In the genomic region with DNA sequence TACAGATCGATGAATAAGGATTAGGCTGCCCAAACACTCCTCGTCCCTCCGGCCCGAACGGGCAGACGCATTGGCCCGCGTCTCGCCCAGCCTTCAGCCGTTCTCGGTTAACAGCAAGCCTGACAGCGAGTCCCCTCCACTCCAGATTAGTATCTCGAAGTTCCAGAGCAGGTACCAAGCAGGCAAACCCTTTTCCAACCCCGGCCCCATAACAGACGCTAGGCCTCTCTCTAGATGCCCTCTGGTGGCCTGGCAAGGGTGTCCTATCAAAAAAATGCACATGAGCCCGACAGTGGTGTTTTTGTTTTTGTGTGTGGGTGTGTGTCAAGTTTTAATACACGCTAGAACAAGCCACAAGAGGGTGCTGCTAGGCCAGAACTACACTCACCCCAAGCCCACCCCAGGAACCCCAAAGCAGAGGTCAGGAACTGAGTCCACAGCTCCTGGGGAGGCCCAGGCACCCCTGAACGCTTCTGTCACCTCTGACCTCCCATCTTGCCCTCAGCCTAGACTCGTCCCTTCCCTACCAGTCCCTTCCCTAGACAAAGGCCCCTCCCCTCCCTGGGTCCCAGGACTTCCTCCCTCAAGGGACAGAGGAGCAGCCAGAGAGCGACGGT, we compare ENCODE assay signal across 1 cellular context.
TF ChIP-seq lines count a peak whose summit lies in the region.

No MANE protein-coding gene starts in this region.

TF ChIP-seq in K562, 482 proteins besides CTCF, POLR2A, EP300 and RAD21 (continued from another document and continues in another):
- TF ChIP-seq, protein P1, sequence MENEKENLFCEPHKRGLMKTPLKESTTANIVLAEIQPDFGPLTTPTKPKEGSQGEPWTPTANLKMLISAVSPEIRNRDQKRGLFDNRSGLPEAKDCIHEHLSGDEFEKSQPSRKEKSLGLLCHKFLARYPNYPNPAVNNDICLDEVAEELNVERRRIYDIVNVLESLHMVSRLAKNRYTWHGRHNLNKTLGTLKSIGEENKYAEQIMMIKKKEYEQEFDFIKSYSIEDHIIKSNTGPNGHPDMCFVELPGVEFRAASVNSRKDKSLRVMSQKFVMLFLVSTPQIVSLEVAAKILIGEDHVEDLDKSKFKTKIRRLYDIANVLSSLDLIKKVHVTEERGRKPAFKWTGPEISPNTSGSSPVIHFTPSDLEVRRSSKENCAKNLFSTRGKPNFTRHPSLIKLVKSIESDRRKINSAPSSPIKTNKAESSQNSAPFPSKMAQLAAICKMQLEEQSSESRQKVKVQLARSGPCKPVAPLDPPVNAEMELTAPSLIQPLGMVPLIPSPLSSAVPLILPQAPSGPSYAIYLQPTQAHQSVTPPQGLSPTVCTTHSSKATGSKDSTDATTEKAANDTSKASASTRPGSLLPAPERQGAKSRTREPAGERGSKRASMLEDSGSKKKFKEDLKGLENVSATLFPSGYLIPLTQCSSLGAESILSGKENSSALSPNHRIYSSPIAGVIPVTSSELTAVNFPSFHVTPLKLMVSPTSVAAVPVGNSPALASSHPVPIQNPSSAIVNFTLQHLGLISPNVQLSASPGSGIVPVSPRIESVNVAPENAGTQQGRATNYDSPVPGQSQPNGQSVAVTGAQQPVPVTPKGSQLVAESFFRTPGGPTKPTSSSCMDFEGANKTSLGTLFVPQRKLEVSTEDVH (IDR thresholded peaks at IDR 0.05; ENCODE audit: low read depth, partially characterized antibody) = peak; percentile 40
- TF ChIP-seq HNRNPK (IDR thresholded peaks at IDR 0.05; ENCODE audit: low read depth, low read length, poor library complexity, severe bottlenecking) = no peak
- TF ChIP-seq MYNN (IDR thresholded peaks at IDR 0.05) = no peak
- no peak for TF ChIP-seq MYNN (CRISPR knock-in tag; IDR thresholded peaks at IDR 0.05)
- no peak for TF ChIP-seq ZNF354B (CRISPR knock-in tag; IDR thresholded peaks at IDR 0.05)
- TF ChIP-seq, protein P2, sequence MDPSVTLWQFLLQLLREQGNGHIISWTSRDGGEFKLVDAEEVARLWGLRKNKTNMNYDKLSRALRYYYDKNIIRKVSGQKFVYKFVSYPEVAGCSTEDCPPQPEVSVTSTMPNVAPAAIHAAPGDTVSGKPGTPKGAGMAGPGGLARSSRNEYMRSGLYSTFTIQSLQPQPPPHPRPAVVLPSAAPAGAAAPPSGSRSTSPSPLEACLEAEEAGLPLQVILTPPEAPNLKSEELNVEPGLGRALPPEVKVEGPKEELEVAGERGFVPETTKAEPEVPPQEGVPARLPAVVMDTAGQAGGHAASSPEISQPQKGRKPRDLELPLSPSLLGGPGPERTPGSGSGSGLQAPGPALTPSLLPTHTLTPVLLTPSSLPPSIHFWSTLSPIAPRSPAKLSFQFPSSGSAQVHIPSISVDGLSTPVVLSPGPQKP (CRISPR knock-in tag; IDR thresholded peaks at IDR 0.05) = no peak
- TF ChIP-seq PURB (CRISPR knock-in tag; IDR thresholded peaks at IDR 0.05; ENCODE audit: low read depth) = no peak
- TF ChIP-seq CEBPG (CRISPR knock-in tag; IDR thresholded peaks at IDR 0.05) = 0 out of 2 replicates have a peak, but pooled peaks have one; percentile 17
- TF ChIP-seq CEBPG (tag; conservative IDR thresholded peaks at IDR 0.05 in 1 of 2, IDR thresholded peaks at IDR 0.05 in 1 of 2) = no peak
- peak; percentile 66; the same call in 1 of the 2 replicates for TF ChIP-seq CC2D1A (IDR thresholded peaks at IDR 0.05)
- TF ChIP-seq, protein P3, sequence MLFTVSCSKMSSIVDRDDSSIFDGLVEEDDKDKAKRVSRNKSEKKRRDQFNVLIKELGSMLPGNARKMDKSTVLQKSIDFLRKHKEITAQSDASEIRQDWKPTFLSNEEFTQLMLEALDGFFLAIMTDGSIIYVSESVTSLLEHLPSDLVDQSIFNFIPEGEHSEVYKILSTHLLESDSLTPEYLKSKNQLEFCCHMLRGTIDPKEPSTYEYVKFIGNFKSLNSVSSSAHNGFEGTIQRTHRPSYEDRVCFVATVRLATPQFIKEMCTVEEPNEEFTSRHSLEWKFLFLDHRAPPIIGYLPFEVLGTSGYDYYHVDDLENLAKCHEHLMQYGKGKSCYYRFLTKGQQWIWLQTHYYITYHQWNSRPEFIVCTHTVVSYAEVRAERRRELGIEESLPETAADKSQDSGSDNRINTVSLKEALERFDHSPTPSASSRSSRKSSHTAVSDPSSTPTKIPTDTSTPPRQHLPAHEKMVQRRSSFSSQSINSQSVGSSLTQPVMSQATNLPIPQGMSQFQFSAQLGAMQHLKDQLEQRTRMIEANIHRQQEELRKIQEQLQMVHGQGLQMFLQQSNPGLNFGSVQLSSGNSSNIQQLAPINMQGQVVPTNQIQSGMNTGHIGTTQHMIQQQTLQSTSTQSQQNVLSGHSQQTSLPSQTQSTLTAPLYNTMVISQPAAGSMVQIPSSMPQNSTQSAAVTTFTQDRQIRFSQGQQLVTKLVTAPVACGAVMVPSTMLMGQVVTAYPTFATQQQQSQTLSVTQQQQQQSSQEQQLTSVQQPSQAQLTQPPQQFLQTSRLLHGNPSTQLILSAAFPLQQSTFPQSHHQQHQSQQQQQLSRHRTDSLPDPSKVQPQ (CRISPR knock-in tag; IDR thresholded peaks at IDR 0.05; ENCODE audit: borderline replicate concordance) = peak; percentile 7; the same call in 1 of the 2 replicates
- TF ChIP-seq ZFX (CRISPR knock-in tag; IDR thresholded peaks at IDR 0.05) = peak; percentile 79
- TF ChIP-seq ZNF224 (CRISPR knock-in tag; IDR thresholded peaks at IDR 0.05) = no peak
- no peak; the same call in 1 of the 2 replicates for TF ChIP-seq JUND (IDR thresholded peaks at IDR 0.05; ENCODE audit: borderline replicate concordance, low read depth, low read length)
- TF ChIP-seq JUND (tag; IDR thresholded peaks at IDR 0.05; ENCODE audit: borderline replicate concordance, low read depth, low read length) = 0 out of 3 replicates have a peak, but pooled peaks have one; percentile 27
- TF ChIP-seq, protein P4, sequence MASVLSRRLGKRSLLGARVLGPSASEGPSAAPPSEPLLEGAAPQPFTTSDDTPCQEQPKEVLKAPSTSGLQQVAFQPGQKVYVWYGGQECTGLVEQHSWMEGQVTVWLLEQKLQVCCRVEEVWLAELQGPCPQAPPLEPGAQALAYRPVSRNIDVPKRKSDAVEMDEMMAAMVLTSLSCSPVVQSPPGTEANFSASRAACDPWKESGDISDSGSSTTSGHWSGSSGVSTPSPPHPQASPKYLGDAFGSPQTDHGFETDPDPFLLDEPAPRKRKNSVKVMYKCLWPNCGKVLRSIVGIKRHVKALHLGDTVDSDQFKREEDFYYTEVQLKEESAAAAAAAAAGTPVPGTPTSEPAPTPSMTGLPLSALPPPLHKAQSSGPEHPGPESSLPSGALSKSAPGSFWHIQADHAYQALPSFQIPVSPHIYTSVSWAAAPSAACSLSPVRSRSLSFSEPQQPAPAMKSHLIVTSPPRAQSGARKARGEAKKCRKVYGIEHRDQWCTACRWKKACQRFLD (CRISPR knock-in tag; IDR thresholded peaks at IDR 0.05) = 0 out of 2 replicates have a peak, but pooled peaks have one; percentile 21
- TF ChIP-seq ZBTB7A (IDR thresholded peaks at IDR 0.05; ENCODE audit: borderline replicate concordance, control insufficient read depth, low read depth, low read length) = peak; percentile 87; the same call in 1 of the 2 replicates
- TF ChIP-seq SPI1 (IDR thresholded peaks at IDR 0.05; ENCODE audit: borderline replicate concordance, low read depth, low read length) = peak; percentile 93; the same call in 1 of the 2 replicates
- TF ChIP-seq ZEB2 (IDR thresholded peaks at IDR 0.05) = peak; percentile 35; the same call in 1 of the 2 replicates
- TF ChIP-seq ARID1B (IDR thresholded peaks at IDR 0.05) = peak; percentile 53
- TF ChIP-seq, protein P5, sequence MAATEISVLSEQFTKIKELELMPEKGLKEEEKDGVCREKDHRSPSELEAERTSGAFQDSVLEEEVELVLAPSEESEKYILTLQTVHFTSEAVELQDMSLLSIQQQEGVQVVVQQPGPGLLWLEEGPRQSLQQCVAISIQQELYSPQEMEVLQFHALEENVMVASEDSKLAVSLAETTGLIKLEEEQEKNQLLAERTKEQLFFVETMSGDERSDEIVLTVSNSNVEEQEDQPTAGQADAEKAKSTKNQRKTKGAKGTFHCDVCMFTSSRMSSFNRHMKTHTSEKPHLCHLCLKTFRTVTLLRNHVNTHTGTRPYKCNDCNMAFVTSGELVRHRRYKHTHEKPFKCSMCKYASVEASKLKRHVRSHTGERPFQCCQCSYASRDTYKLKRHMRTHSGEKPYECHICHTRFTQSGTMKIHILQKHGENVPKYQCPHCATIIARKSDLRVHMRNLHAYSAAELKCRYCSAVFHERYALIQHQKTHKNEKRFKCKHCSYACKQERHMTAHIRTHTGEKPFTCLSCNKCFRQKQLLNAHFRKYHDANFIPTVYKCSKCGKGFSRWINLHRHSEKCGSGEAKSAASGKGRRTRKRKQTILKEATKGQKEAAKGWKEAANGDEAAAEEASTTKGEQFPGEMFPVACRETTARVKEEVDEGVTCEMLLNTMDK (IDR thresholded peaks at IDR 0.05; ENCODE audit: borderline replicate concordance, insufficient read depth, low read depth, low read length, poor library complexity, severe bottlenecking) = peak; percentile 52
- 0 out of 2 replicates have a peak, but pooled peaks have one; percentile 19 for TF ChIP-seq ERF (CRISPR knock-in tag; IDR thresholded peaks at IDR 0.05)
- TF ChIP-seq, protein P6, sequence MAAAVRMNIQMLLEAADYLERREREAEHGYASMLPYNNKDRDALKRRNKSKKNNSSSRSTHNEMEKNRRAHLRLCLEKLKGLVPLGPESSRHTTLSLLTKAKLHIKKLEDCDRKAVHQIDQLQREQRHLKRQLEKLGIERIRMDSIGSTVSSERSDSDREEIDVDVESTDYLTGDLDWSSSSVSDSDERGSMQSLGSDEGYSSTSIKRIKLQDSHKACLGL (CRISPR knock-in tag; IDR thresholded peaks at IDR 0.05; ENCODE audit: borderline replicate concordance, poor library complexity, severe bottlenecking) = no peak
- no peak for TF ChIP-seq HSF4 (CRISPR knock-in tag; IDR thresholded peaks at IDR 0.05; ENCODE audit: borderline replicate concordance)
- TF ChIP-seq ATF1 (CRISPR knock-in tag; IDR thresholded peaks at IDR 0.05) = no peak
- TF ChIP-seq ATF1 (tag; IDR thresholded peaks at IDR 0.05) = peak; percentile 80
- TF ChIP-seq BCL6 (CRISPR knock-in tag; IDR thresholded peaks at IDR 0.05) = no peak
- no peak for TF ChIP-seq ZNF3 (CRISPR knock-in tag; IDR thresholded peaks at IDR 0.05)
- TF ChIP-seq NR1H2 (CRISPR knock-in tag; IDR thresholded peaks at IDR 0.05) = peak; percentile 77; the same call in 1 of the 2 replicates
- TF ChIP-seq, protein P7, sequence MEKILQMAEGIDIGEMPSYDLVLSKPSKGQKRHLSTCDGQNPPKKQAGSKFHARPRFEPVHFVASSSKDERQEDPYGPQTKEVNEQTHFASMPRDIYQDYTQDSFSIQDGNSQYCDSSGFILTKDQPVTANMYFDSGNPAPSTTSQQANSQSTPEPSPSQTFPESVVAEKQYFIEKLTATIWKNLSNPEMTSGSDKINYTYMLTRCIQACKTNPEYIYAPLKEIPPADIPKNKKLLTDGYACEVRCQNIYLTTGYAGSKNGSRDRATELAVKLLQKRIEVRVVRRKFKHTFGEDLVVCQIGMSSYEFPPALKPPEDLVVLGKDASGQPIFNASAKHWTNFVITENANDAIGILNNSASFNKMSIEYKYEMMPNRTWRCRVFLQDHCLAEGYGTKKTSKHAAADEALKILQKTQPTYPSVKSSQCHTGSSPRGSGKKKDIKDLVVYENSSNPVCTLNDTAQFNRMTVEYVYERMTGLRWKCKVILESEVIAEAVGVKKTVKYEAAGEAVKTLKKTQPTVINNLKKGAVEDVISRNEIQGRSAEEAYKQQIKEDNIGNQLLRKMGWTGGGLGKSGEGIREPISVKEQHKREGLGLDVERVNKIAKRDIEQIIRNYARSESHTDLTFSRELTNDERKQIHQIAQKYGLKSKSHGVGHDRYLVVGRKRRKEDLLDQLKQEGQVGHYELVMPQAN (IDR thresholded peaks at IDR 0.05; ENCODE audit: borderline replicate concordance) = peak; percentile 88
- TF ChIP-seq SP1 (CRISPR knock-in tag; IDR thresholded peaks at IDR 0.05) = peak; percentile 5; the same call in 1 of the 2 replicates
- peak; percentile 93 for TF ChIP-seq RBM39 (optimal IDR thresholded peaks at IDR 0.05; ENCODE audit: low read depth, low read length)
- TF ChIP-seq NEUROD1 (IDR thresholded peaks at IDR 0.05; ENCODE audit: borderline replicate concordance, low read depth, low read length, partially characterized antibody) = peak; percentile 12
- TF ChIP-seq DIDO1 (tag; IDR thresholded peaks at IDR 0.05; ENCODE audit: low read depth) = no peak
- TF ChIP-seq MIER1 (IDR thresholded peaks at IDR 0.05; ENCODE audit: low read depth) = 0 out of 2 replicates have a peak, but pooled peaks have one; percentile 35
- TF ChIP-seq ARNT (IDR thresholded peaks at IDR 0.05) = peak; percentile 49 to 64; a peak in 1 of 4 replicates
